ENCODE assay signal across 9 cellular contexts in the genomic region with DNA sequence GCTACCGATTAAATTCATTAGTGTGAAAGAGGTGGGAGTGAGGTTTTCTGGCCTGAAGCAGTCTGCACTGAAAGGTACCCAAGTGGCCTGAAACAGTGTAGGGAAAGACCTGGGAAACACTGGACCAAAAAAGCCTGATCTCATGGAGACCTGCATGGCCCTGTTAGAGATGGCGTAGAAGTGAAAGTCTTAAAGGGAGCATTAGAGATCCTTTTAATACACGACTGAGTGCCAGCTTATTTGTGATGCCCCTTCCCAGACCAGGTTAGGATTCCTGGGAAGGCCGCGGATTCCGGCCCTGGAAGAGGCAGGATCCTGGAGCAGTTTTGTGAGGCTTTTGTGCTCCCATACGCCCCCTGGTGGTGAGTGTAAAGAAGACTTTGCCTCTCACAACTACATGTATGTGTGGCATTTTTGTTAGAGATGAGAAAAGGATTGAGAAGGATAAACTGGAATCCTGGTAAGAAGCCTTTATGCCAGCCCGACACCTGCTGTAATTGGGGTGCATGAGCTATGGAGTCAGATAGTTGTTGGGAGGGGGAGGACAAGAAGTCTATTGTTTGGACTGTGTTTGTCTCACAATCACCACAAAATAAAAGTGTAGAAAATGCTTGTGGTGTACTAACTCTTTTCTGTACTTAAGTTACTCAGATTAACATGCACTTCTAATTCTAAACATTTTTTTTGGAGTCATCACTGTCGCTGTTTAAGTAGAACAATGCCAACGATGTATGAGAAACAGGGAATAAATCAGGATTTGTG. TPM values are rescaled to one million over a fixed set of nuclear protein-coding genes. Genes with fewer than 3 reads are reported as not detected.
DNase-seq lines count a peak whose midpoint lies in the region; ATAC-seq, FAIRE-seq and TF ChIP-seq lines count a peak whose summit lies in the region.
"Had no signal": no experiment of that assay in that cellular context is flagged by ENCODE, and none has a peak within 500 bp of the region (broad histone marks: within the 10 kb centered on the region; RNA-seq: fewer than 3 reads in every experiment).

No MANE protein-coding gene starts in this region.

- no peaks in the 10 kb centered on the region for H3K4me1 ChIP-seq in Panc1 (ENCODE audit: control insufficient read depth, insufficient read depth, low read length)
- H3K4me1 ChIP-seq in neuronal stem cell (ENCODE audit: control insufficient read depth in 2 of 2, insufficient read depth in 1 of 2, low read depth in 1 of 2, low read length in 2 of 2): peaks cover 0 to 13% of the 10 kb centered on the region in 2 donors
- H3K4me1 ChIP-seq in testis: peaks cover 8% of the 10 kb centered on the region

- H2AK5ac ChIP-seq in neuronal stem cell (ENCODE audit: low read depth, low read length): no peak overlapping the region

- no peak overlapping the region for H4K8ac ChIP-seq in neuronal stem cell (ENCODE audit: low read depth, low read length)

- in situ Hi-C loops in Panc1 (cut with HindIII; ENCODE audit: low pct_unique_long_range_greater_than_20kb, low sequenced_read_pairs): no loop called here

- H3K36me3 ChIP-seq in Panc1 (ENCODE audit: control insufficient read depth, insufficient read depth, low read length) (no peaks in the 10 kb centered on the region), neuronal stem cell (replicated peaks in 1 of 2; ENCODE audit: control insufficient read depth in 2 of 2, insufficient read depth in 2 of 2, low read length in 2 of 2) (peaks cover 33 to 97% of the 10 kb centered on the region in 2 donors), testis (ENCODE audit: low read depth, missing control alignments) (no peaks in the 10 kb centered on the region)

- no peak for FAIRE-seq in HTR-8/SVneo (lab: Jason Lieb, UNC)

- H3K4me3 ChIP-seq in Panc1 (ENCODE audit: low read depth in 2 of 2, low read length in 2 of 2): no peak overlapping the region
- H3K4me3 ChIP-seq in fibroblast of the aortic adventitia (ENCODE audit: low read depth, low read length): no peak overlapping the region
- no peak overlapping the region for H3K4me3 ChIP-seq in neuronal stem cell (ENCODE audit: low read length in 2 of 2)
- no peak overlapping the region for H3K4me3 ChIP-seq in testis
- H3K4me3 ChIP-seq: skin epidermis had no signal

- H3K27ac ChIP-seq in Panc1 (ENCODE audit: low read length) (peak overlapping the region; percentile 49; the same call in 1 of the 2 replicates), neuronal stem cell (replicated peaks; ENCODE audit: low read length) (peak overlapping the region; percentile 75), testis (peak overlapping the region in 1 of 2 donors; percentile 29)

- H2BK15ac ChIP-seq in neuronal stem cell (ENCODE audit: low read length): no peak overlapping the region

- no peak overlapping the region for H3K18ac ChIP-seq in neuronal stem cell (ENCODE audit: low read length)

- no peak overlapping the region for H3K4me2 ChIP-seq in neuronal stem cell (ENCODE audit: insufficient read depth, low read length, poor library complexity, severe bottlenecking)

- H3K23ac ChIP-seq in neuronal stem cell (ENCODE audit: low read depth, low read length, poor library complexity): no peak overlapping the region

- H3K4ac ChIP-seq in neuronal stem cell (ENCODE audit: low read length): no peak overlapping the region

- H3K9me3 ChIP-seq in Panc1 (ENCODE audit: control insufficient read depth, insufficient read depth, low read depth, low read length): no peaks in the 10 kb centered on the region
- peaks cover 0 to 2% of the 10 kb centered on the region in 2 donors for H3K9me3 ChIP-seq in neuronal stem cell (replicated peaks in 1 of 2; ENCODE audit: control insufficient read depth in 2 of 2, insufficient read depth in 1 of 2, low read depth in 1 of 2, low read length in 2 of 2)
- H3K9me3 ChIP-seq in testis: no peaks in the 10 kb centered on the region

- no peak overlapping the region for H2BK12ac ChIP-seq in neuronal stem cell (ENCODE audit: low read length)

- POLR2A ChIA-PET in Panc1 (lab: Charles Lee): no interaction called here

- WGBS in neuronal stem cell (ENCODE audit: extremely low coverage in 2 of 2, insufficient read length in 2 of 2, insufficient replicate concordance in 1 of 2), 2 donors: no CpG with 5 or more reads among the region's 10 CpGs
- WGBS in testis, 2 donors: 44 to 49% methylated on average over 10 of the region's 10 CpGs

- H2AFZ ChIP-seq in neuronal stem cell (ENCODE audit: low read length): no peak overlapping the region

- H3K9ac ChIP-seq in neuronal stem cell (ENCODE audit: low read depth, low read length, poor library complexity): no peak overlapping the region

- no TSS peak for BruUV-seq in Panc1 (replicated peaks; lab: Mats Ljungman, UMichigan)

- peak; percentile 92 for ATAC-seq in Panc1
- no peak for ATAC-seq in HG03095 (IDR thresholded peaks at IDR 0.05; ENCODE audit: unreplicated experiment)

- no peak overlapping the region for H2BK5ac ChIP-seq in neuronal stem cell (ENCODE audit: low read length)

- H3K27me3 ChIP-seq in Panc1 (ENCODE audit: control insufficient read depth, insufficient read depth, low read length) (no peaks in the 10 kb centered on the region), neuronal stem cell (ENCODE audit: control insufficient read depth in 3 of 3, insufficient read depth in 3 of 3, low read depth in 1 of 3, low read length in 3 of 3) (no peaks in the 10 kb centered on the region), testis (no peaks in the 10 kb centered on the region)

- TF ChIP-seq POLR2A in testis (IDR thresholded peaks at IDR 0.05): no peak

- TF ChIP-seq CTCF in Panc1 (IDR thresholded peaks at IDR 0.05): peak; percentile 85
- TF ChIP-seq CTCF in fibroblast of the aortic adventitia (IDR thresholded peaks at IDR 0.05; ENCODE audit: insufficient read depth, low read length): peak; percentile 84
- peak; percentile 93 to 96 (median 95) for TF ChIP-seq CTCF in testis (IDR thresholded peaks at IDR 0.05)

- peaks cover 4% of the 10 kb centered on the region for H3K79me1 ChIP-seq in neuronal stem cell (ENCODE audit: low read depth, low read length)

- H4K91ac ChIP-seq in neuronal stem cell (ENCODE audit: low read depth, low read length, poor library complexity): no peak overlapping the region

- H2BK120ac ChIP-seq in neuronal stem cell (ENCODE audit: low read depth, low read length): no peak overlapping the region

- H3K14ac ChIP-seq in neuronal stem cell (ENCODE audit: low read length): no peak overlapping the region

- intact Hi-C loops in Panc1 (cut with micrococcal nuclease; ENCODE audit: unreplicated experiment) (no loop called here), testis (cut with DNase I; ENCODE audit: low total_unique reads) (loop anchor here (2.0 to 10.0 kb wide), 2 partner anchors 53 to 409 kb away; no protein-coding TSS in a partner anchor)

- CTCF ChIA-PET in Panc1 (lab: Charles Lee): interaction anchor here (0.5 kb wide), 1 partner anchor 464 kb away, joined by 5 read pairs; no protein-coding TSS in a partner anchor

- DNase-seq in GM04504 (ENCODE audit: low read depth) (peak; percentile 53), HTR-8/SVneo (ENCODE audit: insufficient read length, low spot score) (peak; percentile 72), Panc1 (ENCODE audit: low read depth, low spot score) (peak; percentile 38), fibroblast of the aortic adventitia (ENCODE audit: low read depth) (peak; percentile 88), neuronal stem cell (ENCODE audit: low spot score) (peak; percentile 85), testis (peak; percentile 75)
- DNase-seq in activated T-helper 1 cell treated with anti-CD3 and anti-CD28 coated beads, Interleukin-2, amount 50 U/mL, for 16 hours (ENCODE audit: low read depth in 1 of 2, low spot score in 1 of 2): peak; percentile 31 to 48

RNA-seq across cellular contexts. Expression of gene JADE1, which starts 54.0 kb away (rescaled TPM):
- 23.4 TPM for total RNA-seq in Panc1 (2021; ENCODE audit: unreplicated experiment)
- 11.1 TPM for polyA plus RNA-seq in Panc1 (2012; ENCODE audit: insufficient read length)
- total RNA-seq in fibroblast of the aortic adventitia (ENCODE audit: low replicate concordance): 20.0 and 25.8 TPM in 2 replicates
- 30.6 TPM for polyA plus RNA-seq in neuronal stem cell (2013, experiment 1 of 2)
- polyA plus RNA-seq in neuronal stem cell (2013, experiment 2 of 2): 31.4 TPM
- 10 to 100 TPM; 28.9 to 32.2 TPM for total RNA-seq in testis
- 19.1 TPM for polyA plus RNA-seq in testis (ENCODE audit: insufficient read depth, low read depth, low replicate concordance)

Comparison
In these comparisons a context has a peak if more than half of its experiments do, and no peak if none do; other contexts are left out.
1. DNase-seq: peak in every context shown above with its lines; median percentile 88 in fibroblast of the aortic adventitia; 85 in neuronal stem cell; 75 in testis; 72 in HTR-8/SVneo; 53 in GM04504; 40 in activated T-helper 1 cell treated with anti-CD3 and anti-CD28 coated beads, Interleukin-2, amount 50 U/mL, for 16 hours; 38 in Panc1.